ENCODE assay signal across 19 cellular contexts in genomic region chr5:34913072-34913471, GRCh38. TPM values are rescaled to one million over a fixed set of nuclear protein-coding genes. Genes with fewer than 3 reads are reported as not detected.
DNase-seq lines count a peak whose midpoint lies in the region; ATAC-seq, FAIRE-seq and TF ChIP-seq lines count a peak whose summit lies in the region.
"Had no signal": no experiment of that assay in that cellular context is flagged by ENCODE, and none has a peak within 500 bp of the region (broad histone marks: within the 10 kb centered on the region; RNA-seq: fewer than 3 reads in every experiment).

No MANE protein-coding gene starts in this region.

- H3K9ac ChIP-seq in BLaER1 (no peak overlapping the region; the same call in 1 of the 2 replicates), GM12878 (ENCODE audit: control insufficient read depth, insufficient read depth, low read length) (no peak overlapping the region), neural progenitor cell (no peak overlapping the region)

- H3K4me1 Mint-ChIP-seq in HFFc6 (ENCODE audit: low read depth) (peaks cover 51% of the 10 kb centered on the region), neural progenitor cell (peaks cover 21% of the 10 kb centered on the region)

- 53% methylated on average over 2 of the region's 2 CpGs for WGBS in GM12878 (ENCODE audit: insufficient coverage, insufficient replicate concordance, low lambda C conversion rate, missing lambda C conversion rate)

- H3K4me3 ChIP-seq in BLaER1 = no peak overlapping the region
- no peak overlapping the region for H3K4me3 ChIP-seq in GM12878
- peak overlapping the region; percentile 81 for H3K4me3 ChIP-seq in neural progenitor cell
- H3K4me3 ChIP-seq: ovary had no signal

- peaks cover 63% of the 10 kb centered on the region for H3K36me3 Mint-ChIP-seq in HFFc6 (ENCODE audit: low read depth)
- H3K36me3 Mint-ChIP-seq in neural progenitor cell = peaks cover 15% of the 10 kb centered on the region

- in situ Hi-C loops in GM12878 (cut with MboI) = loop anchor here (10.0 to 25.0 kb wide), 3 partner anchors 426 to 1468 kb away; partner anchors contain the start of genes AMACR and TARS1

- H3K9me3 ChIP-seq in BLaER1 (no peaks in the 10 kb centered on the region), GM12878 (replicated peaks; ENCODE audit: control insufficient read depth, insufficient read depth, low read length) (no peaks in the 10 kb centered on the region), neural progenitor cell (ENCODE audit: low read depth) (no peaks in the 10 kb centered on the region)
- H3K9me3 ChIP-seq: ovary had no signal

- peaks cover 8% of the 10 kb centered on the region for H3F3A ChIP-seq in neural progenitor cell (ENCODE audit: low read depth)

- no peak for TF ChIP-seq EP300 in GM12878 (IDR thresholded peaks at IDR 0.05; ENCODE audit: borderline replicate concordance in 1 of 2, control insufficient read depth in 1 of 2, low read depth in 2 of 2, low read length in 2 of 2)

- SMC1A ChIA-PET in GM12878 (lab: Charles Lee; ENCODE audit: uncharacterized antibody, unreplicated experiment) = interaction anchor here (1.0 to 4.5 kb wide), 2 partner anchors 20 to 89 kb away, joined by 3 to 27 read pairs; no protein-coding TSS in a partner anchor

- no peak for TF ChIP-seq POLR2A in GM12878 (IDR thresholded peaks at IDR 0.05; ENCODE audit: low read depth, low read length)

- TF ChIP-seq RAD21 in GM12878 (IDR thresholded peaks at IDR 0.05; ENCODE audit: insufficient read depth, low read depth, low read length) = no peak

- FAIRE-seq in GM12878 (lab: Jason Lieb, UNC) = no peak
- FAIRE-seq: bronchial epithelial cell, GM18507, keratinocyte, urothelium cell line had no signal

- H3K27ac Mint-ChIP-seq in HFFc6 = peak overlapping the region; percentile 57
- no peak overlapping the region for H3K27ac Mint-ChIP-seq in neural progenitor cell

- BruUV-seq in GM12878 (replicated peaks; lab: Mats Ljungman, UMichigan) = no TSS peak

- H3K9me3 Mint-ChIP-seq in HFFc6 (no peaks in the 10 kb centered on the region), neural progenitor cell (no peaks in the 10 kb centered on the region)
- H3K9me3 Mint-ChIP-seq: activated naive CD4-positive, alpha-beta T cell treated with anti-CD3 and anti-CD28 coated beads, Interleukin-2, amount 50 U/mL, for 24 hours had no signal

- DNase-seq in HFFc6 = peak; percentile 65
- DNase-seq in GM12878 (ENCODE audit: low read depth, low spot score) = no peak
- no peak for DNase-seq in neural progenitor cell (ENCODE audit: low spot score)
- DNase-seq in occipital lobe (lab: John Stamatoyannopoulos, UW) = no peak
- no peak for DNase-seq in NCI-H1048 (lab: John Stamatoyannopoulos, UW)
- DNase-seq in iPS-NIHi7 (ENCODE audit: extremely low spot score) = no peak
- DNase-seq: activated CD4-positive, alpha-beta T cell treated with anti-CD3 and anti-CD28 coated beads for 48 hours; effector CD4-positive, alpha-beta T cell; GDM1; midbrain; ovary; Right ventricle myocardium superior; stimulated activated naive CD4-positive, alpha-beta T cell treated with Interleukin-2 at 50 U/mL for 16 hours had no signal

- H3K27me3 Mint-ChIP-seq in HFFc6 (ENCODE audit: insufficient read depth) (no peaks in the 10 kb centered on the region; the same call in 1 of the 2 replicates), neural progenitor cell (ENCODE audit: insufficient read depth, low read depth) (peaks cover 5% of the 10 kb centered on the region)
- H3K27me3 Mint-ChIP-seq: activated naive CD4-positive, alpha-beta T cell treated with anti-CD3 and anti-CD28 coated beads, Interleukin-2, amount 50 U/mL, for 24 hours had no signal

- H3K4me3 Mint-ChIP-seq in HFFc6 = peak overlapping the region; percentile 40; the same call in 1 of the 2 replicates
- H3K4me3 Mint-ChIP-seq in neural progenitor cell = no peak overlapping the region
- H3K4me3 Mint-ChIP-seq: activated naive CD4-positive, alpha-beta T cell treated with anti-CD3 and anti-CD28 coated beads, Interleukin-2, amount 50 U/mL, for 24 hours had no signal

- no peak for ATAC-seq in GM12878

- RAD21 ChIA-PET in GM12878 (lab: Charles Lee; ENCODE audit: unreplicated experiment) = no interaction called here

- peaks cover 58% of the 10 kb centered on the region for H3K36me3 ChIP-seq in BLaER1
- H3K36me3 ChIP-seq in GM12878 (ENCODE audit: control insufficient read depth in 2 of 2, insufficient read depth in 2 of 2, low read length in 1 of 2) = no peaks in the 10 kb centered on the region
- peaks cover 19% of the 10 kb centered on the region for H3K36me3 ChIP-seq in neural progenitor cell
- H3K36me3 ChIP-seq: ovary had no signal

- H2AFZ ChIP-seq in GM12878 (ENCODE audit: control insufficient read depth, low read depth, low read length) (no peak overlapping the region), neural progenitor cell (replicated peaks) (no peak overlapping the region)

- H3K79me2 ChIP-seq in GM12878 (ENCODE audit: control insufficient read depth, insufficient read depth, low read length) (peaks cover 48% of the 10 kb centered on the region), neural progenitor cell (ENCODE audit: low read depth) (peaks cover 63% of the 10 kb centered on the region)

- H3K4me1 ChIP-seq in BLaER1 (peaks cover 39% of the 10 kb centered on the region), GM12878 (ENCODE audit: control insufficient read depth, insufficient read depth, low read length) (peaks cover 6% of the 10 kb centered on the region; the same call in 1 of the 2 replicates), neural progenitor cell (peaks cover 17% of the 10 kb centered on the region)

- H4K20me1 ChIP-seq in BLaER1 = peaks cover 23% of the 10 kb centered on the region; the same call in 1 of the 2 replicates
- H4K20me1 ChIP-seq in GM12878 (ENCODE audit: control insufficient read depth, insufficient read depth) = no peaks in the 10 kb centered on the region
- no peaks in the 10 kb centered on the region for H4K20me1 ChIP-seq in neural progenitor cell (ENCODE audit: low read depth)

- POLR2A ChIA-PET in GM12878 (lab: Charles Lee) = interaction anchor here (1.0 kb wide), 1 partner anchor 9 kb away, joined by 3 read pairs; no protein-coding TSS in a partner anchor

- no peak overlapping the region for H3K27ac ChIP-seq in BLaER1
- H3K27ac ChIP-seq in GM12878 (ENCODE audit: control insufficient read depth, insufficient read depth) = no peak overlapping the region
- H3K27ac ChIP-seq in neural progenitor cell = no peak overlapping the region
- H3K27ac ChIP-seq: ovary had no signal

- H3K27me3 ChIP-seq in BLaER1 (no peaks in the 10 kb centered on the region), GM12878 (replicated peaks in 1 of 2; ENCODE audit: control insufficient read depth in 2 of 2, insufficient read depth in 2 of 2, low read length in 1 of 2) (no peaks in the 10 kb centered on the region), neural progenitor cell (no peaks in the 10 kb centered on the region)
- H3K27me3 ChIP-seq: ovary had no signal

- no peak for TF ChIP-seq CTCF in HFFc6 (IDR thresholded peaks at IDR 0.05)
- TF ChIP-seq CTCF in GM12878 (IDR thresholded peaks at IDR 0.05 in 2 of 3, conservative IDR thresholded peaks at IDR 0.05 in 1 of 3; ENCODE audit: control insufficient read depth in 2 of 3, extremely low read depth in 1 of 3, insufficient read depth in 1 of 3, low read depth in 3 of 3, low read length in 3 of 3) = no peak
- no peak for TF ChIP-seq CTCF in neural progenitor cell (IDR thresholded peaks at IDR 0.05)

- intact Hi-C loops in GM12878 (cut with micrococcal nuclease; ENCODE audit: unreplicated experiment) = loop anchor here (10.0 kb wide), 1 partner anchor 908 kb away; the partner anchor contains the start of gene AMACR

- CTCF ChIA-PET in GM12878 (lab: Yijun Ruan, JAX) = interaction anchor here (0.5 to 1.5 kb wide), 2 partner anchors 89 to 90 kb away, joined by 3 to 7 read pairs; no protein-coding TSS in a partner anchor

- peak overlapping the region; percentile 78 for H3K4me2 ChIP-seq in BLaER1
- peak overlapping the region; percentile 81; the same call in 1 of the 2 replicates for H3K4me2 ChIP-seq in GM12878 (ENCODE audit: control insufficient read depth, insufficient read depth)
- H3K4me2 ChIP-seq in neural progenitor cell = peak overlapping the region; percentile 93

RNA-seq across cellular contexts. Expression of gene RAD1, which starts 2.2 kb away (rescaled TPM):
- 10 to 100 TPM; 32.7 to 39.3 (median 35.0) TPM for total RNA-seq in HFFc6 (2021; fragmentation: NEBNext Ultra II Directional; extraction: Animal tissue kit (Norgen Biotek cat#: 25700))
- 30.3 and 31.4 TPM in 2 replicates for total RNA-seq in GM12878 (2013; cell fraction: nucleolus; rRNA removed)
- total RNA-seq in GM12878 (2014; rRNA removed) = 38.4 and 43.0 TPM in 2 replicates
- total RNA-seq in GM12878 (2014; rRNA removed; fragmentation: Illumina TruSeq; extraction: Trizol) = 27.1 and 28.5 TPM in 2 replicates
- 22.4 and 24.3 TPM in 2 replicates for total RNA-seq in GM12878 (2021)
- 11.8 TPM for polyA plus RNA-seq in GM12878 (2011; ENCODE audit: low read depth)
- polyA plus RNA-seq in GM12878 (2011; rRNA removed) = 31.4 and 36.1 TPM in 2 replicates
- 11.6 and 23.1 TPM in 2 replicates for polyA plus RNA-seq in GM12878 (2011; cell fraction: cytosol; rRNA removed)
- polyA plus RNA-seq in GM12878 (2011; cell fraction: nucleus; rRNA removed) = 13.9 and 16.5 TPM in 2 replicates
- 17.6 and 18.0 TPM in 2 replicates for polyA plus RNA-seq in GM12878 (2012)
- polyA plus RNA-seq in GM12878 (2014; fragmentation: Illumina TruSeq; extraction: Trizol) = 17.7 and 21.1 TPM in 2 replicates
- 10 to 100 TPM; 43.4 to 58.4 TPM for polyA plus RNA-seq in GM12878 (2014; fragmentation: Nextera tagmentation; extraction: Ambion mirVana)
- 31.3 and 32.9 TPM in 2 replicates for polyA plus RNA-seq in GM12878 (2014; rRNA removed)
- 10 to 100 TPM; 43.9 to 57.0 TPM for polyA plus RNA-seq in GM12878 (2016; fragmentation: Nextera tagmentation; extraction: Ambion mirVana)
- polyA minus RNA-seq in GM12878 (2011; rRNA and poly(A)+ RNA removed) = 18.3 and 26.7 TPM in 2 replicates
- 10.8 and 11.4 TPM in 2 replicates for polyA minus RNA-seq in GM12878 (2011; cell fraction: cytosol; rRNA and poly(A)+ RNA removed)
- polyA minus RNA-seq in GM12878 (2011; cell fraction: nucleus; rRNA and poly(A)+ RNA removed) = 18.5 and 33.1 TPM in 2 replicates
- total RNA-seq in neural progenitor cell (ENCODE audit: low replicate concordance) = 39.0 and 40.6 TPM in 2 replicates
- total RNA-seq in occipital lobe = 48.4 TPM

RNA-seq across cellular contexts. Expression of gene BRIX1, which starts 2.4 kb away (rescaled TPM):
- 10 to 100 TPM; 49.3 to 60.4 (median 55.0) TPM for total RNA-seq in HFFc6 (2021; fragmentation: NEBNext Ultra II Directional; extraction: Animal tissue kit (Norgen Biotek cat#: 25700))
- 44.1 and 49.0 TPM in 2 replicates for total RNA-seq in GM12878 (2013; cell fraction: nucleolus; rRNA removed)
- total RNA-seq in GM12878 (2014; rRNA removed) = 80.5 and 87.2 TPM in 2 replicates
- total RNA-seq in GM12878 (2014; rRNA removed; fragmentation: Illumina TruSeq; extraction: Trizol) = 74.2 and 80.3 TPM in 2 replicates
- total RNA-seq in GM12878 (2021) = 48.3 and 50.4 TPM in 2 replicates
- polyA plus RNA-seq in GM12878 (2011; ENCODE audit: low read depth) = 21.5 TPM
- 71.4 and 113 TPM in 2 replicates for polyA plus RNA-seq in GM12878 (2011; rRNA removed)
- polyA plus RNA-seq in GM12878 (2011; cell fraction: cytosol; rRNA removed) = 14.7 and 16.4 TPM in 2 replicates
- 26.5 and 30.2 TPM in 2 replicates for polyA plus RNA-seq in GM12878 (2011; cell fraction: nucleus; rRNA removed)
- 24.4 and 29.5 TPM in 2 replicates for polyA plus RNA-seq in GM12878 (2012)
- polyA plus RNA-seq in GM12878 (2014; fragmentation: Illumina TruSeq; extraction: Trizol) = 83.1 and 114 TPM in 2 replicates
- 10 to 100 TPM; 58.2 to 77.4 TPM for polyA plus RNA-seq in GM12878 (2014; fragmentation: Nextera tagmentation; extraction: Ambion mirVana)
- polyA plus RNA-seq in GM12878 (2014; rRNA removed) = 49.5 and 59.5 TPM in 2 replicates
- polyA plus RNA-seq in GM12878 (2016; fragmentation: Nextera tagmentation; extraction: Ambion mirVana) = 100 to 1,000 TPM; 113 to 119 TPM
- 17.9 and 25.5 TPM in 2 replicates for polyA minus RNA-seq in GM12878 (2011; rRNA and poly(A)+ RNA removed)
- polyA minus RNA-seq in GM12878 (2011; cell fraction: cytosol; rRNA and poly(A)+ RNA removed) = 17.1 and 23.2 TPM in 2 replicates
- 11.4 and 19.9 TPM in 2 replicates for polyA minus RNA-seq in GM12878 (2011; cell fraction: nucleus; rRNA and poly(A)+ RNA removed)
- total RNA-seq in neural progenitor cell (ENCODE audit: low replicate concordance) = 53.3 and 61.2 TPM in 2 replicates
- 49.4 TPM for total RNA-seq in occipital lobe

RNA-seq across cellular contexts. Expression of gene DNAJC21, which starts 16.3 kb away (rescaled TPM):
- 10 to 100 TPM; 38.2 to 46.8 (median 45.9) TPM for total RNA-seq in HFFc6 (2021; fragmentation: NEBNext Ultra II Directional; extraction: Animal tissue kit (Norgen Biotek cat#: 25700))
- total RNA-seq in GM12878 (2013; cell fraction: nucleolus; rRNA removed) = 48.5 and 50.6 TPM in 2 replicates
- total RNA-seq in GM12878 (2014; rRNA removed) = 16.5 and 22.8 TPM in 2 replicates
- 50.3 and 53.5 TPM in 2 replicates for total RNA-seq in GM12878 (2014; rRNA removed; fragmentation: Illumina TruSeq; extraction: Trizol)
- total RNA-seq in GM12878 (2021) = 34.6 and 36.3 TPM in 2 replicates
- 26.3 TPM for polyA plus RNA-seq in GM12878 (2011; ENCODE audit: low read depth)
- polyA plus RNA-seq in GM12878 (2011; rRNA removed) = 30.9 and 53.1 TPM in 2 replicates
- polyA plus RNA-seq in GM12878 (2011; cell fraction: cytosol; rRNA removed) = 7.6 and 7.8 TPM in 2 replicates
- polyA plus RNA-seq in GM12878 (2011; cell fraction: nucleus; rRNA removed) = 13.5 and 19.1 TPM in 2 replicates
- polyA plus RNA-seq in GM12878 (2012) = 28.7 and 32.3 TPM in 2 replicates
- 51.7 and 60.6 TPM in 2 replicates for polyA plus RNA-seq in GM12878 (2014; fragmentation: Illumina TruSeq; extraction: Trizol)
- polyA plus RNA-seq in GM12878 (2014; fragmentation: Nextera tagmentation; extraction: Ambion mirVana) = 10 to 100 TPM; 14.6 to 22.0 TPM
- polyA plus RNA-seq in GM12878 (2014; rRNA removed) = 19.7 and 25.4 TPM in 2 replicates
- 10 to 100 TPM in 1 of 2 experiments, 1 to 10 TPM in 1; 9.2 to 11.6 TPM for polyA plus RNA-seq in GM12878 (2016; fragmentation: Nextera tagmentation; extraction: Ambion mirVana)
- 12.1 and 17.2 TPM in 2 replicates for polyA minus RNA-seq in GM12878 (2011; rRNA and poly(A)+ RNA removed)
- polyA minus RNA-seq in GM12878 (2011; cell fraction: cytosol; rRNA and poly(A)+ RNA removed) = 7.6 and 8.2 TPM in 2 replicates
- polyA minus RNA-seq in GM12878 (2011; cell fraction: nucleus; rRNA and poly(A)+ RNA removed) = 13.9 and 23.4 TPM in 2 replicates
- 33.9 and 52.8 TPM in 2 replicates for total RNA-seq in neural progenitor cell (ENCODE audit: low replicate concordance)
- 34.5 TPM for total RNA-seq in occipital lobe
